ENCODE assay signal across 10 cellular contexts in the genomic region with DNA sequence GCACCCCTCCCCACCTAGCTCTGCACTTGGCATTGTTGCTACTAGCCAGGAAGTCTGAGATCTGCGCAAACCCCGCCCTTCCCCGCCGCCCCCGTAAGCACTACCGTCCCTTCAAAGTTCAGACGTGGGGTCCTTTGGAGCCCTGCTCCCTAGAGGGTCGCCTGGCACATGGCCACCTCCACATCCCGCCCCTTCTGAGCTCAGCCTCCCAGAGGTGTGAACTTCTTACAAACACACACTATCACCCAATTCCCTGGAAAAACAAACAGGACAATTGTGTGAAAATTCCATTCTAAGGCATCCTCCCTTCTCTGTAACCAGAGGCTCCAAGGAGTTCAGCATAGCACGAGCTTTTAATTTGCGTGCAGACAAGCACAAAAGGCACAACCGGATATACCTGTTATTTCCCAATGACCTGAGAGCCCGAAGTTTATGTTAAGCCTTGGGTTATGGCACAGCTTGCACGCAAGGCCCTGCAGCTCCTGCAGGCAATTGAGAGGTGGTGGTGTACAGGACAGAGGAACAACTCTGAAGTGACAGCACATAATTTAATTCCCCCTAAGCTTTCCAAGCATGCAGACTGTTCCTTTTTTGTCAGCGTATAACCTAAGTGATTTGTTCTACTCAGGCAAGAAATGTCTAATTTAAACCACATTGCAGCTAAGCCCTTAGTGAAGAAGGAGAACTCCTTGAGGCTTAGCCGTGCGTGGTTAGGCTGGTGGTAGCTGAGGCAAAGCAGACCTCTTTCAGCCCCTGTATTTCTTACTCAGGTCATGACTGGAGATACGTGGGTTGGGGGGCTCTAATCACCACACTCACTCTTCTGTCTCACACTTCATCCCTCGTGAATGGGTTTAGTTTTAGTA. TPM values are rescaled to one million over a fixed set of nuclear protein-coding genes. Genes with fewer than 3 reads are reported as not detected.
DNase-seq lines count a peak whose midpoint lies in the region; ATAC-seq and TF ChIP-seq lines count a peak whose summit lies in the region.
"Had no signal": no experiment of that assay in that cellular context is flagged by ENCODE, and none has a peak within 500 bp of the region (broad histone marks: within the 10 kb centered on the region; RNA-seq: fewer than 3 reads in every experiment).

No MANE protein-coding gene starts in this region.

- intact Hi-C loops in left lung (cut with DNase I), result no loop called here

- H3K27ac Mint-ChIP-seq in activated T-helper 17 cell treated with anti-CD3 and anti-CD28 coated beads, Interleukin-2, amount 50 U/mL, for 72 hours, result peak overlapping the region; percentile 40

- H3K9me3 Mint-ChIP-seq in activated T-helper 17 cell treated with anti-CD3 and anti-CD28 coated beads, Interleukin-2, amount 50 U/mL, for 72 hours, result no peaks in the 10 kb centered on the region
- H3K9me3 Mint-ChIP-seq: central memory CD8-positive, alpha-beta T cell had no signal

- peaks cover 52% of the 10 kb centered on the region for H3K27me3 Mint-ChIP-seq in activated T-helper 17 cell treated with anti-CD3 and anti-CD28 coated beads, Interleukin-2, amount 50 U/mL, for 72 hours

- H3K4me1 ChIP-seq in left lung, result peaks cover 16 to 65% of the 10 kb centered on the region in 2 donors

- H3K27ac ChIP-seq in left lung, result peak overlapping the region in 1 of 2 donors; percentile 80

- H3K36me3 ChIP-seq in left lung, result no peaks in the 10 kb centered on the region

- ATAC-seq in HG02938 (IDR thresholded peaks at IDR 0.05; ENCODE audit: unreplicated experiment), result peak; percentile 48
- ATAC-seq in activated T-helper 17 cell treated with anti-CD3 and anti-CD28 coated beads, Interleukin-2, amount 50 U/mL, for 72 hours (replicated peaks), result peak; percentile 74
- ATAC-seq in left lung, result peak; percentile 54
- ATAC-seq: HCT116 had no signal

- no peak for TF ChIP-seq CTCF in left lung (IDR thresholded peaks at IDR 0.05)

- DNase-seq in GF-D8 (lab: John Stamatoyannopoulos, UW) (peak; percentile 21), left lung (no peak), NCI-H128 (lab: John Stamatoyannopoulos, UW; ENCODE audit: unreplicated experiment) (no peak), NCI-H1694 (lab: John Stamatoyannopoulos, UW) (no peak), cerebellum (ENCODE audit: low spot score) (no peak)
- no peak for DNase-seq in activated naive CD4-positive, alpha-beta T cell treated with anti-CD3 and anti-CD28 coated beads, Interleukin-2, amount 50 U/mL, for 16 hours

- H3K4me1 Mint-ChIP-seq in activated T-helper 17 cell treated with anti-CD3 and anti-CD28 coated beads, Interleukin-2, amount 50 U/mL, for 72 hours, result peaks cover 17% of the 10 kb centered on the region
- H3K4me1 Mint-ChIP-seq: central memory CD8-positive, alpha-beta T cell had no signal

- H3K36me3 Mint-ChIP-seq in activated T-helper 17 cell treated with anti-CD3 and anti-CD28 coated beads, Interleukin-2, amount 50 U/mL, for 72 hours (ENCODE audit: low read depth), result no peaks in the 10 kb centered on the region

- peak overlapping the region; percentile 29 for H3K4me3 Mint-ChIP-seq in activated T-helper 17 cell treated with anti-CD3 and anti-CD28 coated beads, Interleukin-2, amount 50 U/mL, for 72 hours
- H3K4me3 Mint-ChIP-seq: central memory CD8-positive, alpha-beta T cell had no signal

- no peak overlapping the region for H3K4me3 ChIP-seq in left lung

- no peaks in the 10 kb centered on the region for H3K9me3 ChIP-seq in left lung

- peaks cover 0 to 44% of the 10 kb centered on the region in 2 donors for H3K27me3 ChIP-seq in left lung

RNA-seq across cellular contexts. Expression of gene CYP1B1, which starts 20.3 kb away (rescaled TPM):
- total RNA-seq in activated T-helper 17 cell treated with anti-CD3 and anti-CD28 coated beads, Interleukin-2, amount 50 U/mL, for 72 hours, result 10 to 100 TPM; 25.5 to 40.8 TPM
- total RNA-seq in left lung (100 to 1,000 TPM in 1 of 2 donors, 10 to 100 TPM in 1; 30.3 to 155 TPM), cerebellum (23.7 TPM)
